13 cellular contexts compared by ENCODE assay signal in genomic region chr1:78664763-78665162, GRCh38. TPM values are rescaled to one million over a fixed set of nuclear protein-coding genes. Genes with fewer than 3 reads are reported as not detected.
"Had no signal": no experiment of that assay in that cellular context is flagged by ENCODE, and none has a peak within 500 bp of the region (broad histone marks: within the 10 kb centered on the region; RNA-seq: fewer than 3 reads in every experiment).

No MANE protein-coding gene starts in this region.

- H3K27ac Mint-ChIP-seq: dendritic cell treated with granulocyte-macrophage colony-stimulating factor and Interleukin-4, amounts not matched to agents 40 ng/mL and 50 ng/mL, for 4 days; endodermal cell; nephron progenitor cell had no signal

- H3K4me3 Mint-ChIP-seq: dendritic cell treated with granulocyte-macrophage colony-stimulating factor and Interleukin-4, amounts not matched to agents 40 ng/mL and 50 ng/mL, for 4 days; endodermal cell; nephron progenitor cell; stimulated activated naive CD8-positive, alpha-beta T cell treated with anti-CD3 and anti-CD28 coated beads, Interleukin-15, Interleukin-2, amounts not matched to agents 100 ng/mL and 50 ng/mL, for 24 hours had no signal

- H3K27me3 ChIP-seq: adrenal gland, testis, upper lobe of right lung had no signal

- DNase-seq: activated CD4-positive, alpha-beta T cell treated with anti-CD3 and anti-CD28 coated beads for 1 hour; activated T-cell treated with anti-CD3 and anti-CD28 coated beads, Interleukin-2, amount 50 U/mL, for 48 hours; adrenal gland; endodermal cell; hypothalamus; nephron progenitor cell; psoas muscle; stimulated activated CD4-positive, alpha-beta T cell treated with anti-CD3 and anti-CD28 coated beads, Interleukin-2, amount 100 ng/mL, for 24 hours; testis; upper lobe of right lung had no signal

- H3K27ac ChIP-seq: adrenal gland, psoas muscle, testis, upper lobe of right lung had no signal

- H3K27me3 Mint-ChIP-seq: dendritic cell treated with granulocyte-macrophage colony-stimulating factor and Interleukin-4, amounts not matched to agents 40 ng/mL and 50 ng/mL, for 4 days; stimulated activated naive CD8-positive, alpha-beta T cell treated with anti-CD3 and anti-CD28 coated beads, Interleukin-15, Interleukin-2, amounts not matched to agents 100 ng/mL and 50 ng/mL, for 24 hours had no signal

- H3K9me3 Mint-ChIP-seq: dendritic cell treated with granulocyte-macrophage colony-stimulating factor and Interleukin-4, amounts not matched to agents 40 ng/mL and 50 ng/mL, for 4 days; endodermal cell; nephron progenitor cell; stimulated activated naive CD8-positive, alpha-beta T cell treated with anti-CD3 and anti-CD28 coated beads, Interleukin-15, Interleukin-2, amounts not matched to agents 100 ng/mL and 50 ng/mL, for 24 hours had no signal

- H3K4me1 ChIP-seq: adrenal gland, psoas muscle, testis, upper lobe of right lung had no signal

- ATAC-seq: psoas muscle, sciatic nerve, upper lobe of right lung had no signal

- H3K4me1 Mint-ChIP-seq: endodermal cell, nephron progenitor cell had no signal

RNA-seq across cellular contexts. Expression of gene IFI44, which starts 15.1 kb away (rescaled TPM):
- total RNA-seq: endodermal cell had no signal

RNA-seq across cellular contexts. Expression of gene IFI44L, which starts 44.5 kb away (rescaled TPM):
- total RNA-seq: endodermal cell had no signal
